Comparison of ENCODE assay signal across 12 cellular contexts in genomic region chr1:94385354-94385947, GRCh38. TPM values are rescaled to one million over a fixed set of nuclear protein-coding genes. Genes with fewer than 3 reads are reported as not detected.
DNase-seq lines count a peak whose midpoint lies in the region; ATAC-seq and TF ChIP-seq lines count a peak whose summit lies in the region.
"Had no signal": no experiment of that assay in that cellular context is flagged by ENCODE, and none has a peak within 500 bp of the region (broad histone marks: within the 10 kb centered on the region; RNA-seq: fewer than 3 reads in every experiment).

No MANE protein-coding gene starts in this region.

- 80 to 100% methylated on average over 1 of the region's 2 CpGs for WGBS in mesodermal cell (ENCODE audit: insufficient coverage in 2 of 2), 2 experiments
- WGBS in upper lobe of left lung, 2 donors = 43 to 83% methylated on average over 2 of the region's 2 CpGs

- peaks cover 13% of the 10 kb centered on the region for H3K4me1 Mint-ChIP-seq in activated CD8-positive, alpha-beta T cell treated with anti-CD3 and anti-CD28 coated beads, Interleukin-2, amount 10 ng/mL, durations not matched to agents 7 days and 5 days (ENCODE audit: low read depth)

- H3K4me3 Mint-ChIP-seq in activated CD8-positive, alpha-beta T cell treated with anti-CD3 and anti-CD28 coated beads, Interleukin-2, amount 10 ng/mL, durations not matched to agents 7 days and 5 days = no peak overlapping the region

- H3K27ac Mint-ChIP-seq in activated naive CD4-positive, alpha-beta T cell treated with anti-CD3 and anti-CD28 coated beads, Interleukin-2, amount 50 U/mL, for 72 hours = peak overlapping the region; percentile 94 to 95
- peak overlapping the region; percentile 69 for H3K27ac Mint-ChIP-seq in activated CD8-positive, alpha-beta T cell treated with anti-CD3 and anti-CD28 coated beads, Interleukin-2, amount 10 ng/mL, durations not matched to agents 7 days and 5 days

- CTCF ChIA-PET in activated CD8-positive, alpha-beta T cell treated with anti-CD3 and anti-CD28 coated beads, Interleukin-2, amount 10 ng/mL, durations not matched to agents 7 days and 5 days (lab: Charles Lee) = interaction anchor here (0.8 to 1.8 kb wide), 3 partner anchors 15 to 345 kb away, joined by 3 to 5 read pairs (median 3); no protein-coding TSS in a partner anchor

- TF ChIP-seq EP300 in upper lobe of left lung (IDR thresholded peaks at IDR 0.05) = no peak

- TF ChIP-seq CTCF in upper lobe of left lung (IDR thresholded peaks at IDR 0.05) = no peak

- peaks cover 10% of the 10 kb centered on the region for H3K4me1 ChIP-seq in mesodermal cell (ENCODE audit: control insufficient read depth, insufficient read depth, low read length, poor library complexity, severe bottlenecking)
- H3K4me1 ChIP-seq in upper lobe of left lung = peaks cover 0 to 18% (median 4%) of the 10 kb centered on the region in 4 donors
- H3K4me1 ChIP-seq: HAP-1 had no signal

- ATAC-seq in activated naive CD4-positive, alpha-beta T cell treated with anti-CD3 and anti-CD28 coated beads, Interleukin-2, amount 50 U/mL, for 72 hours = peak; percentile 37 to 79
- ATAC-seq in activated CD8-positive, alpha-beta T cell treated with anti-CD3 and anti-CD28 coated beads, Interleukin-2, amount 10 ng/mL, durations not matched to agents 7 days and 5 days = no peak
- ATAC-seq in upper lobe of left lung (ENCODE audit: low FRiP score in 2 of 2) = peak; percentile 39 to 66
- ATAC-seq: K562 had no signal

- POLR2A ChIA-PET in activated CD8-positive, alpha-beta T cell treated with anti-CD3 and anti-CD28 coated beads, Interleukin-2, amount 10 ng/mL, durations not matched to agents 7 days and 5 days (lab: Charles Lee) = interaction anchor here (1.0 kb wide), 1 partner anchor 32 kb away, joined by 4 read pairs; no protein-coding TSS in a partner anchor

- H3K36me3 Mint-ChIP-seq in activated naive CD4-positive, alpha-beta T cell treated with anti-CD3 and anti-CD28 coated beads, Interleukin-2, amount 50 U/mL, for 72 hours = peaks cover 6 to 12% of the 10 kb centered on the region in 2 donors
- peaks cover 2% of the 10 kb centered on the region for H3K36me3 Mint-ChIP-seq in activated CD8-positive, alpha-beta T cell treated with anti-CD3 and anti-CD28 coated beads, Interleukin-2, amount 10 ng/mL, durations not matched to agents 7 days and 5 days (ENCODE audit: low read depth)

- H3K36me3 ChIP-seq in mesodermal cell (ENCODE audit: control insufficient read depth, insufficient read depth, low read length) = no peaks in the 10 kb centered on the region
- H3K36me3 ChIP-seq in upper lobe of left lung = no peaks in the 10 kb centered on the region
- H3K36me3 ChIP-seq: HAP-1, WERI-Rb-1 had no signal

- H3K27me3 ChIP-seq in upper lobe of left lung = no peaks in the 10 kb centered on the region

- peaks cover 16% of the 10 kb centered on the region for H3K9me3 ChIP-seq in mesodermal cell (ENCODE audit: control insufficient read depth, low read length)
- peaks cover 0 to 3% (median 0%) of the 10 kb centered on the region in 4 donors for H3K9me3 ChIP-seq in upper lobe of left lung
- H3K9me3 ChIP-seq: HAP-1 had no signal

- no peak for DNase-seq in activated naive CD4-positive, alpha-beta T cell treated with anti-CD3 and anti-CD28 coated beads, Interleukin-2, amount 50 U/mL, for 72 hours (ENCODE audit: low spot score in 2 of 2)
- DNase-seq in activated naive CD4-positive, alpha-beta T cell (lab: John Stamatoyannopoulos, UW) = no peak
- no peak for DNase-seq in activated CD8-positive, alpha-beta T cell treated with anti-CD3 and anti-CD28 coated beads, Interleukin-2, amount 10 ng/mL, durations not matched to agents 7 days and 5 days
- no peak for DNase-seq in upper lobe of left lung
- DNase-seq in inferior parietal cortex (ENCODE audit: extremely low spot score) = no peak
- DNase-seq in HuH-7 (ENCODE audit: low spot score) = no peak
- DNase-seq in GM19238 (ENCODE audit: insufficient read length, low spot score) = no peak
- DNase-seq: amygdala, WERI-Rb-1 had no signal

- peaks cover 0 to 6% of the 10 kb centered on the region in 2 donors for H3K9me3 Mint-ChIP-seq in activated naive CD4-positive, alpha-beta T cell treated with anti-CD3 and anti-CD28 coated beads, Interleukin-2, amount 50 U/mL, for 72 hours
- no peaks in the 10 kb centered on the region for H3K9me3 Mint-ChIP-seq in activated CD8-positive, alpha-beta T cell treated with anti-CD3 and anti-CD28 coated beads, Interleukin-2, amount 10 ng/mL, durations not matched to agents 7 days and 5 days (ENCODE audit: insufficient read depth)

- no peaks in the 10 kb centered on the region for H3K27me3 Mint-ChIP-seq in activated CD8-positive, alpha-beta T cell treated with anti-CD3 and anti-CD28 coated beads, Interleukin-2, amount 10 ng/mL, durations not matched to agents 7 days and 5 days (ENCODE audit: low read depth)

- no peak for TF ChIP-seq POLR2A in upper lobe of left lung (IDR thresholded peaks at IDR 0.05)

- H3K27ac ChIP-seq in mesodermal cell (ENCODE audit: low read depth, low read length, severe bottlenecking) = peak overlapping the region; percentile 17
- H3K27ac ChIP-seq in upper lobe of left lung = peak overlapping the region; percentile 60 to 72 (median 66)
- H3K27ac ChIP-seq: WERI-Rb-1 had no signal

- no peak overlapping the region for H3K4me3 ChIP-seq in mesodermal cell (ENCODE audit: extremely low read depth, insufficient read depth, low read length, poor library complexity, severe bottlenecking)
- no peak overlapping the region for H3K4me3 ChIP-seq in upper lobe of left lung
- H3K4me3 ChIP-seq: HAP-1, K562 had no signal

RNA-seq across cellular contexts. Expression of gene ABCD3, which starts 32.7 kb away (rescaled TPM):
- 10 to 100 TPM; 26.3 to 51.5 TPM for total RNA-seq in activated naive CD4-positive, alpha-beta T cell treated with anti-CD3 and anti-CD28 coated beads, Interleukin-2, amount 50 U/mL, for 72 hours
- total RNA-seq in activated CD8-positive, alpha-beta T cell treated with anti-CD3 and anti-CD28 coated beads, Interleukin-2, amount 10 ng/mL, durations not matched to agents 7 days and 5 days = 10 to 100 TPM; 25.0 to 25.2 TPM
- polyA plus RNA-seq in mesodermal cell (2013, experiment 1 of 2) = 31.7 TPM
- polyA plus RNA-seq in mesodermal cell (2013, experiment 2 of 2) = 39.4 TPM
- total RNA-seq in upper lobe of left lung = 10 to 100 TPM; 14.2 to 54.8 (median 38.1) TPM
